Comparison of ENCODE assay signal across 10 cellular contexts in genomic region chr22:46050916-46051614, GRCh38.
DNase-seq lines count a peak whose midpoint lies in the region; ATAC-seq and TF ChIP-seq lines count a peak whose summit lies in the region.
"Had no signal": no experiment of that assay in that cellular context is flagged by ENCODE, and none has a peak within 500 bp of the region (broad histone marks: within the 10 kb centered on the region; RNA-seq: fewer than 3 reads in every experiment).

No MANE protein-coding gene starts in this region.

- peaks cover 34% of the 10 kb centered on the region for H3K4me1 Mint-ChIP-seq in T-helper 17 cell

- H3K4me1 ChIP-seq in BE2C (peaks cover 9% of the 10 kb centered on the region), osteoblast (ENCODE audit: insufficient read depth, low read length) (peaks cover 35% of the 10 kb centered on the region)

- no peaks in the 10 kb centered on the region for H3K27me3 ChIP-seq in BE2C
- H3K27me3 ChIP-seq in osteoblast (ENCODE audit: insufficient read depth, low read length): no peaks in the 10 kb centered on the region

- peak overlapping the region; percentile 96 for H3K27ac Mint-ChIP-seq in T-helper 17 cell

- peaks cover 94% of the 10 kb centered on the region for H3K79me2 ChIP-seq in osteoblast (ENCODE audit: insufficient read depth, low read length)

- H3K27ac ChIP-seq in osteoblast (ENCODE audit: low read depth, low read length): no peak overlapping the region

- H2AFZ ChIP-seq in osteoblast (ENCODE audit: low read length): no peak overlapping the region

- H4K20me1 ChIP-seq in osteoblast (ENCODE audit: insufficient read depth, low read length): no peaks in the 10 kb centered on the region

- H3K27me3 Mint-ChIP-seq in T-helper 17 cell: no peaks in the 10 kb centered on the region

- no peak for ATAC-seq in T-helper 17 cell
- no peak for ATAC-seq in GM19324 (IDR thresholded peaks at IDR 0.05; ENCODE audit: low FRiP score, unreplicated experiment)

- H3K36me3 ChIP-seq in BE2C: no peaks in the 10 kb centered on the region
- H3K36me3 ChIP-seq in osteoblast (ENCODE audit: insufficient read depth, low read length): peaks cover 9% of the 10 kb centered on the region

- H3K36me3 Mint-ChIP-seq in T-helper 17 cell (ENCODE audit: low read depth): peaks cover 2% of the 10 kb centered on the region

- H3K4me3 ChIP-seq in BE2C (ENCODE audit: low read depth, low read length): no peak overlapping the region
- no peak overlapping the region for H3K4me3 ChIP-seq in osteoblast (ENCODE audit: insufficient read depth, low read length)
- no peak overlapping the region for H3K4me3 ChIP-seq in foreskin fibroblast (ENCODE audit: low read depth in 1 of 2, low read length in 2 of 2)

- H3K9me3 ChIP-seq in BE2C (no peaks in the 10 kb centered on the region), T-helper 17 cell (ENCODE audit: control insufficient read depth, low read length, poor library complexity, severe bottlenecking) (no peaks in the 10 kb centered on the region), osteoblast (ENCODE audit: low read depth, low read length) (no peaks in the 10 kb centered on the region)

- no peak for TF ChIP-seq CTCF in BE2C (IDR thresholded peaks at IDR 0.05; ENCODE audit: low read depth, low read length)
- no peak for TF ChIP-seq CTCF in osteoblast (IDR thresholded peaks at IDR 0.05; ENCODE audit: extremely low read depth, low read depth, low read length)
- no peak for TF ChIP-seq CTCF in foreskin fibroblast (IDR thresholded peaks at IDR 0.05; ENCODE audit: low read depth, low read length)

- intact Hi-C loops in cardiac septum (cut with DNase I): loop anchor here (5.0 kb wide), 1 partner anchor 36 kb away; no protein-coding TSS in a partner anchor

- no peak overlapping the region for H3K4me2 ChIP-seq in osteoblast (ENCODE audit: insufficient read depth, low read length)

- H3K4me3 Mint-ChIP-seq in T-helper 17 cell: no peak overlapping the region

- DNase-seq in BE2C (peak; percentile 4), T-helper 17 cell (no peak), cardiac septum (ENCODE audit: low spot score) (peak; percentile 71), osteoblast (ENCODE audit: insufficient read length, low spot score, missing footprints) (peak; percentile 22), foreskin fibroblast (no peak), cerebellum (ENCODE audit: low spot score) (no peak)
- DNase-seq in stimulated activated CD8-positive, alpha-beta memory T cell treated with anti-CD3 and anti-CD28 coated beads, Interleukin-4, amount 100 ng/mL, for 48 hours: no peak
- DNase-seq: activated CD4-positive, alpha-beta T cell treated with anti-CD3 and anti-CD28 coated beads, Interleukin-2, amount 50 U/mL, for 1 hour; NCI-H1105 had no signal

Comparison
In these comparisons a context has a peak if more than half of its experiments do, and no peak if none do; other contexts are left out.
1. DNase-seq: peak in BE2C (single experiment), cardiac septum (single experiment) and osteoblast (single experiment); none in T-helper 17 cell (0 of 3), foreskin fibroblast (0 of 2), cerebellum (single experiment) and stimulated activated CD8-positive, alpha-beta memory T cell treated with anti-CD3 and anti-CD28 coated beads, Interleukin-4, amount 100 ng/mL, for 48 hours (single experiment).